ENCODE assay signal across 11 cellular contexts in genomic region chr11:73189315-73189714, GRCh38. TPM values are rescaled to one million over a fixed set of nuclear protein-coding genes. Genes with fewer than 3 reads are reported as not detected.
DNase-seq lines count a peak whose midpoint lies in the region; ATAC-seq and TF ChIP-seq lines count a peak whose summit lies in the region.
"Had no signal": no experiment of that assay in that cellular context is flagged by ENCODE, and none has a peak within 500 bp of the region (broad histone marks: within the 10 kb centered on the region; RNA-seq: fewer than 3 reads in every experiment).

No MANE protein-coding gene starts in this region.

- TF ChIP-seq CTCF in natural killer cell (IDR thresholded peaks at IDR 0.05): no peak

- no peak overlapping the region for H3K4me3 Mint-ChIP-seq in natural killer cell
- H3K4me3 Mint-ChIP-seq in natural killer cell treated with Interleukin-12 subunit alpha and Interleukin-12 subunit beta and Interleukin-15 and Interleukin-18, amount 100 ng/mL, for 72 hours: no peak overlapping the region

- peak overlapping the region in 1 of 2 donors; percentile 33 for H3K27ac Mint-ChIP-seq in natural killer cell
- no peak overlapping the region for H3K27ac Mint-ChIP-seq in natural killer cell treated with Interleukin-12 subunit alpha and Interleukin-12 subunit beta and Interleukin-15 and Interleukin-18, amount 100 ng/mL, for 72 hours

- intact Hi-C loops in natural killer cell (cut with micrococcal nuclease) (no loop called here), head of caudate nucleus (cut with DNase I) (loop anchor here (5.0 kb wide), 1 partner anchor 53 kb away; no protein-coding TSS in a partner anchor)

- H3K36me3 Mint-ChIP-seq in natural killer cell: no peaks in the 10 kb centered on the region
- no peaks in the 10 kb centered on the region for H3K36me3 Mint-ChIP-seq in natural killer cell treated with Interleukin-12 subunit alpha and Interleukin-12 subunit beta and Interleukin-15 and Interleukin-18, amount 100 ng/mL, for 72 hours

- peak in 2 of 3 donors; percentile 26 to 65 for ATAC-seq in natural killer cell
- no peak for ATAC-seq in natural killer cell treated with Interleukin-12 subunit alpha and Interleukin-12 subunit beta and Interleukin-15 and Interleukin-18, amount 100 ng/mL, for 72 hours

- H3K27me3 Mint-ChIP-seq in natural killer cell (ENCODE audit: low read depth in 2 of 2): peaks cover 3 to 7% of the 10 kb centered on the region in 2 donors
- H3K27me3 Mint-ChIP-seq in natural killer cell treated with Interleukin-12 subunit alpha and Interleukin-12 subunit beta and Interleukin-15 and Interleukin-18, amount 100 ng/mL, for 72 hours: peaks cover 1 to 10% of the 10 kb centered on the region in 2 donors

- no peaks in the 10 kb centered on the region for H3K9me3 Mint-ChIP-seq in natural killer cell
- no peaks in the 10 kb centered on the region for H3K9me3 Mint-ChIP-seq in natural killer cell treated with Interleukin-12 subunit alpha and Interleukin-12 subunit beta and Interleukin-15 and Interleukin-18, amount 100 ng/mL, for 72 hours

- in situ Hi-C loops in ACHN (cut with HindIII; ENCODE audit: low pct_ligation_motif_present, low pct_unique_long_range_greater_than_20kb, low sequenced_read_pairs): no loop called here

- H3K4me1 Mint-ChIP-seq in natural killer cell: peaks cover 5 to 6% of the 10 kb centered on the region in 2 donors
- H3K4me1 Mint-ChIP-seq in natural killer cell treated with Interleukin-12 subunit alpha and Interleukin-12 subunit beta and Interleukin-15 and Interleukin-18, amount 100 ng/mL, for 72 hours (ENCODE audit: low read depth in 2 of 2): peaks cover 6 to 8% of the 10 kb centered on the region in 2 donors

- no peak for DNase-seq in natural killer cell
- no peak for DNase-seq in natural killer cell treated with Interleukin-12 subunit alpha and Interleukin-12 subunit beta and Interleukin-15 and Interleukin-18, amount 100 ng/mL, for 72 hours (ENCODE audit: low spot score)
- peak; percentile 93 for DNase-seq in MV-4-11 (lab: John Stamatoyannopoulos, UW)
- peak in 33 of 42 donors; percentile 19 to 64 (median 41) for DNase-seq in head of caudate nucleus
- no peak for DNase-seq in ACHN
- no peak for DNase-seq in activated naive CD4-positive, alpha-beta T cell treated with Interleukin-2 at 50 U/mL for 16 hours
- DNase-seq in RKO (ENCODE audit: low spot score): no peak
- no peak for DNase-seq in HT-29 (ENCODE audit: low spot score)
- DNase-seq: amniotic stem cell, NCI-H2171 had no signal

RNA-seq across cellular contexts. Expression of gene P2RY2, which starts 28.8 kb away (rescaled TPM):
- 1 to 10 TPM in 1 of 3 donors, under 1 TPM in 2; 0.27 to 1.0 (median 0.90) TPM for total RNA-seq in natural killer cell
- under 1 TPM in 1 of 2 donors, not detected in 1; 0.20 TPM for total RNA-seq in natural killer cell treated with Interleukin-12 subunit alpha and Interleukin-12 subunit beta and Interleukin-15 and Interleukin-18, amount 100 ng/mL, for 72 hours
- 36.4 and 39.5 TPM in 2 replicates for total RNA-seq in HT-29 (2014; rRNA removed; shearing (Covaris generic))
- total RNA-seq: activated CD8-positive, alpha-beta memory T cell treated with anti-CD3 and anti-CD28 coated beads for 36 hours had no signal

RNA-seq across cellular contexts. Expression of gene FCHSD2, which starts 47.2 kb away (rescaled TPM):
- total RNA-seq in natural killer cell: 10 to 100 TPM; 39.4 to 59.1 (median 42.1) TPM
- total RNA-seq in natural killer cell treated with Interleukin-12 subunit alpha and Interleukin-12 subunit beta and Interleukin-15 and Interleukin-18, amount 100 ng/mL, for 72 hours: 10 to 100 TPM; 58.8 to 77.3 TPM
- total RNA-seq in HT-29 (2014; rRNA removed; shearing (Covaris generic)): 2.9 and 4.8 TPM in 2 replicates

Comparison
In these comparisons a context has a peak if more than half of its experiments do, and no peak if none do; other contexts are left out.
1. ATAC-seq: peak in natural killer cell (2 of 3); none in natural killer cell treated with Interleukin-12 subunit alpha and Interleukin-12 subunit beta and Interleukin-15 and Interleukin-18, amount 100 ng/mL, for 72 hours (0 of 2).
2. DNase-seq: peak in MV-4-11 (single experiment) and head of caudate nucleus (33 of 42); none in natural killer cell (single experiment), natural killer cell treated with Interleukin-12 subunit alpha and Interleukin-12 subunit beta and Interleukin-15 and Interleukin-18, amount 100 ng/mL, for 72 hours (single experiment), ACHN (single experiment), activated naive CD4-positive, alpha-beta T cell treated with Interleukin-2 at 50 U/mL for 16 hours (single experiment), RKO (single experiment) and HT-29 (single experiment).
3. RNA of gene P2RY2, which starts 28.8 kb away (total RNA-seq): 36.4 to 39.5 TPM in HT-29; 0.27 to 1.0 TPM in natural killer cell and 0.20 TPM in natural killer cell treated with Interleukin-12 subunit alpha and Interleukin-12 subunit beta and Interleukin-15 and Interleukin-18, amount 100 ng/mL, for 72 hours; every median in the first group is over 10 times any median in the second.